8 cellular contexts compared by ENCODE assay signal in genomic region chr20:4973330-4974097, GRCh38. TPM values are rescaled to one million over a fixed set of nuclear protein-coding genes. Genes with fewer than 3 reads are reported as not detected.
DNase-seq lines count a peak whose midpoint lies in the region; TF ChIP-seq lines count a peak whose summit lies in the region.

No MANE protein-coding gene starts in this region.

- H3K27me3 ChIP-seq in right atrium auricular region, result no peaks in the 10 kb centered on the region

- CTCF ChIA-PET in HEK293 (lab: Yijun Ruan, JAX), result interaction anchor here (0.6 to 1.4 kb wide), 3 partner anchors 15 to 127 kb away, joined by 3 to 4 read pairs (median 3); no protein-coding TSS in a partner anchor

- H3K27ac ChIP-seq in HEK293 (ENCODE audit: extremely low read depth, low read depth, low read length) (no peak overlapping the region; the same call in 1 of the 2 replicates), right atrium auricular region (peak overlapping the region; percentile 57 to 63)

- POLR2A ChIA-PET in HEK293 (lab: Yijun Ruan, JAX), result no interaction called here

- peaks cover 17% of the 10 kb centered on the region for H3K4me1 ChIP-seq in HEK293 (ENCODE audit: control insufficient read depth, insufficient read depth, low read length)
- H3K4me1 ChIP-seq in right atrium auricular region, result peaks cover 0 to 33% of the 10 kb centered on the region in 2 donors

- H3K9me3 ChIP-seq in HEK293 (ENCODE audit: control insufficient read depth, insufficient read depth, low read depth, low read length) (no peaks in the 10 kb centered on the region), right atrium auricular region (no peaks in the 10 kb centered on the region)

- TF ChIP-seq CTCF in GM12865 (IDR thresholded peaks at IDR 0.05; ENCODE audit: insufficient read depth, low read depth, low read length, missing control alignments), result no peak
- no peak for TF ChIP-seq CTCF in HEK293 (tag by site-specific recombination; IDR thresholded peaks at IDR 0.05)
- TF ChIP-seq CTCF in right atrium auricular region (IDR thresholded peaks at IDR 0.05), result no peak

- DNase-seq in GM12865 (ENCODE audit: low read depth) (peak; percentile 96), NAMALWA (ENCODE audit: low spot score) (peak; percentile 37), right atrium auricular region (ENCODE audit: low spot score) (peak; percentile 64), NCI-H2171 treated with DMSO at 0.1 percent for 48 hours (lab: John Stamatoyannopoulos, UW) (no peak), NCI-H1930 (lab: John Stamatoyannopoulos, UW) (no peak)
- DNase-seq in activated naive CD4-positive, alpha-beta T cell treated with Interleukin-2 at 50 U/mL for 16 hours, result peak; percentile 36
- peak; percentile 64 for DNase-seq in stimulated activated CD4-positive, alpha-beta T cell treated with anti-CD3 and anti-CD28 coated beads, Interleukin-15, amount 100 ng/mL, for 24 hours

- H3K4me3 ChIP-seq in GM12865 (ENCODE audit: low read depth, low read length) (peak overlapping the region; percentile 46), HEK293 (ENCODE audit: low read depth, low read length) (no peak overlapping the region), right atrium auricular region (peak overlapping the region; percentile 17 to 39)

- peaks cover 0 to 4% of the 10 kb centered on the region in 2 experiments; a peak in 2 of 3 replicates for H3K36me3 ChIP-seq in HEK293 (ENCODE audit: control insufficient read depth in 2 of 2, insufficient read depth in 1 of 2, low read length in 2 of 2)
- no peaks in the 10 kb centered on the region for H3K36me3 ChIP-seq in right atrium auricular region

TF ChIP-seq in HEK293, 187 proteins besides CTCF, POLR2A, EP300 and RAD21 (continues in another document):
- no peak for TF ChIP-seq ZNF23 (tag by site-specific recombination; IDR thresholded peaks at IDR 0.05; ENCODE audit: borderline replicate concordance)
- TF ChIP-seq ZFP41 (tag by site-specific recombination; IDR thresholded peaks at IDR 0.05; ENCODE audit: borderline replicate concordance), result no peak
- TF ChIP-seq ZNF362 (tag by site-specific recombination; IDR thresholded peaks at IDR 0.05), result 0 out of 2 replicates have a peak, but pooled peaks have one; percentile 12
- TF ChIP-seq ZFHX2 (tag by site-specific recombination; conservative IDR thresholded peaks at IDR 0.05), result no peak
- no peak for TF ChIP-seq ZNF530 (tag by site-specific recombination; IDR thresholded peaks at IDR 0.05; ENCODE audit: low read depth)
- TF ChIP-seq ZNF76 (tag by site-specific recombination; IDR thresholded peaks at IDR 0.05; ENCODE audit: borderline replicate concordance, low read depth), result no peak
- no peak for TF ChIP-seq SETDB1 (IDR thresholded peaks at IDR 0.05; ENCODE audit: insufficient read length, low read length)
- peak; percentile 55 for TF ChIP-seq OSR2 (tag by site-specific recombination; IDR thresholded peaks at IDR 0.05)
- TF ChIP-seq ZNF398 (tag by site-specific recombination; IDR thresholded peaks at IDR 0.05), result no peak
- no peak for TF ChIP-seq ZNF558 (tag by site-specific recombination; IDR thresholded peaks at IDR 0.05)
- no peak for TF ChIP-seq ZNF18 (tag by site-specific recombination; IDR thresholded peaks at IDR 0.05)
- TF ChIP-seq ZBTB8A (tag by site-specific recombination; IDR thresholded peaks at IDR 0.05), result no peak
- TF ChIP-seq ZNF639 (tag by site-specific recombination; IDR thresholded peaks at IDR 0.05), result no peak
- no peak for TF ChIP-seq ZNF423 (tag by site-specific recombination; IDR thresholded peaks at IDR 0.05)
- TF ChIP-seq SP3 (tag by site-specific recombination; IDR thresholded peaks at IDR 0.05), result peak; percentile 31; the same call in 1 of the 2 replicates
- no peak for TF ChIP-seq ZNF701 (tag by site-specific recombination; IDR thresholded peaks at IDR 0.05)
- TF ChIP-seq ZNF302 (tag by site-specific recombination; IDR thresholded peaks at IDR 0.05; ENCODE audit: low read depth), result no peak
- TF ChIP-seq REPIN1 (tag by site-specific recombination; IDR thresholded peaks at IDR 0.05; ENCODE audit: low read depth), result no peak
- TF ChIP-seq ZNF501 (tag by site-specific recombination; IDR thresholded peaks at IDR 0.05), result no peak
- no peak for TF ChIP-seq ZNF549 (tag by site-specific recombination; IDR thresholded peaks at IDR 0.05)
- no peak for TF ChIP-seq ZNF426 (tag by site-specific recombination; IDR thresholded peaks at IDR 0.05)
- TF ChIP-seq ZNF366 (tag by site-specific recombination; conservative IDR thresholded peaks at IDR 0.05), result peak; percentile 74
- no peak for TF ChIP-seq ZNF658 (tag by site-specific recombination; IDR thresholded peaks at IDR 0.05)
- TF ChIP-seq ZNF596 (tag by site-specific recombination; IDR thresholded peaks at IDR 0.05), result no peak
- no peak for TF ChIP-seq HOXD13 (CRISPR knock-in tag; IDR thresholded peaks at IDR 0.05; ENCODE audit: borderline replicate concordance)
- no peak for TF ChIP-seq ZNF513 (tag by site-specific recombination; IDR thresholded peaks at IDR 0.05)

RNA-seq across cellular contexts. Expression of gene SLC23A2, which starts 27.8 kb away (rescaled TPM):
- total RNA-seq in right atrium auricular region, result 10 to 100 TPM in 1 of 2 donors, 1 to 10 TPM in 1; 9.8 to 10.8 TPM

Comparison
In these comparisons a context has a peak if more than half of its experiments do, and no peak if none do; other contexts are left out.
1. DNase-seq: peak in GM12865 (single experiment), NAMALWA (single experiment), activated naive CD4-positive, alpha-beta T cell treated with Interleukin-2 at 50 U/mL for 16 hours (single experiment), right atrium auricular region (single experiment) and stimulated activated CD4-positive, alpha-beta T cell treated with anti-CD3 and anti-CD28 coated beads, Interleukin-15, amount 100 ng/mL, for 24 hours (single experiment); none in NCI-H2171 treated with DMSO at 0.1 percent for 48 hours (single experiment) and NCI-H1930 (0 of 2).